Comparison of ENCODE assay signal across 8 cellular contexts in genomic region chr20:25863536-25864325, GRCh38.
DNase-seq lines count a peak whose midpoint lies in the region; ATAC-seq and TF ChIP-seq lines count a peak whose summit lies in the region.

No MANE protein-coding gene starts in this region.

- DNase-seq in PC-9 (peak; percentile 50 to 55), esophagus muscularis mucosa (ENCODE audit: extremely low spot score) (no peak), progenitor cell of endocrine pancreas (ENCODE audit: low spot score, unreplicated experiment) (no peak), lower leg skin (ENCODE audit: low spot score in 2 of 2) (no peak)
- DNase-seq in activated CD4-positive, alpha-beta T cell treated with anti-CD3 and anti-CD28 coated beads, Interleukin-2, amount 50 U/mL, for 48 hours = no peak

- H3K36me3 Mint-ChIP-seq in progenitor cell of endocrine pancreas (ENCODE audit: insufficient read depth) = no peaks in the 10 kb centered on the region

- H3K79me2 ChIP-seq in PC-9 (ENCODE audit: low read depth) = no peaks in the 10 kb centered on the region

- H3K9me2 ChIP-seq in PC-9 (ENCODE audit: insufficient read depth) = no peaks in the 10 kb centered on the region

- H3K36me3 ChIP-seq in PC-9 (ENCODE audit: low read depth) (no peaks in the 10 kb centered on the region), esophagus muscularis mucosa (no peaks in the 10 kb centered on the region)

- peaks cover 10% of the 10 kb centered on the region; the same call in 1 of the 2 replicates for H3K4me1 ChIP-seq in PC-9 (replicated peaks; ENCODE audit: insufficient read depth)
- H3K4me1 ChIP-seq in esophagus muscularis mucosa = peaks cover 48 to 85% (median 79%) of the 10 kb centered on the region in 4 donors

- peak overlapping the region; percentile 94 for H3K4me2 ChIP-seq in PC-9

- H3K4me3 ChIP-seq in GM08714 (ENCODE audit: low read length) (peak overlapping the region; percentile 46; the same call in 1 of the 2 replicates), PC-9 (peak overlapping the region; percentile 71), esophagus muscularis mucosa (peak overlapping the region; percentile 51 to 66 (median 58)), lower leg skin (ENCODE audit: low read depth, poor library complexity, severe bottlenecking) (no peak overlapping the region)

- BruUV-seq in PC-9 (replicated peaks; lab: Mats Ljungman, UMichigan) = no TSS peak

- H3K27me3 Mint-ChIP-seq in progenitor cell of endocrine pancreas = peaks cover 88% of the 10 kb centered on the region

- CTCF ChIA-PET in PC-9 (lab: Charles Lee) = no interaction called here

- H3K27ac Mint-ChIP-seq in progenitor cell of endocrine pancreas = peak overlapping the region; percentile 65

- H3F3A ChIP-seq in PC-9 (ENCODE audit: insufficient read depth, low read depth) = no peaks in the 10 kb centered on the region

- no peaks in the 10 kb centered on the region; the same call in 1 of the 2 replicates for H3K27me3 ChIP-seq in PC-9 (ENCODE audit: insufficient read depth, low read depth)
- peaks cover 0 to 16% (median 0%) of the 10 kb centered on the region in 4 donors for H3K27me3 ChIP-seq in esophagus muscularis mucosa

- H3K4me3 Mint-ChIP-seq in progenitor cell of endocrine pancreas (ENCODE audit: low read depth) = peak overlapping the region; percentile 71

- 39% methylated on average over 19 of the region's 21 CpGs for WGBS in esophagus muscularis mucosa
- WGBS in lower leg skin, 2 donors = 26 to 33% methylated on average over 18 to 21 of the region's 21 CpGs

- peak overlapping the region; percentile 82 for H2AFZ ChIP-seq in PC-9

- POLR2A ChIA-PET in PC-9 (lab: Charles Lee; ENCODE audit: unreplicated experiment) = no interaction called here

- no peaks in the 10 kb centered on the region for H3K9me3 ChIP-seq in PC-9 (ENCODE audit: insufficient read depth, low read depth)
- H3K9me3 ChIP-seq in esophagus muscularis mucosa = no peaks in the 10 kb centered on the region

- H3K9me3 Mint-ChIP-seq in progenitor cell of endocrine pancreas (ENCODE audit: low read depth) = no peaks in the 10 kb centered on the region

- H4K20me1 ChIP-seq in PC-9 (ENCODE audit: insufficient read depth) = no peaks in the 10 kb centered on the region

- peaks cover 6% of the 10 kb centered on the region for H3K4me1 Mint-ChIP-seq in progenitor cell of endocrine pancreas (ENCODE audit: low read depth)

- no peak for TF ChIP-seq CTCF in PC-9 (conservative IDR thresholded peaks at IDR 0.05)
- TF ChIP-seq CTCF in esophagus muscularis mucosa (IDR thresholded peaks at IDR 0.05) = peak in 1 of 3 experiments; percentile 1
- TF ChIP-seq CTCF in progenitor cell of endocrine pancreas (IDR thresholded peaks at IDR 0.05; ENCODE audit: unreplicated experiment) = no peak
- TF ChIP-seq CTCF in lower leg skin (IDR thresholded peaks at IDR 0.05) = no peak

- TF ChIP-seq EP300 in esophagus muscularis mucosa (IDR thresholded peaks at IDR 0.05) = no peak

- ATAC-seq in HG03342 (IDR thresholded peaks at IDR 0.05; ENCODE audit: unreplicated experiment) (no peak), GM21576 (IDR thresholded peaks at IDR 0.05; ENCODE audit: unreplicated experiment) (no peak)

- TF ChIP-seq POLR2A in esophagus muscularis mucosa (IDR thresholded peaks at IDR 0.05; ENCODE audit: low read depth) = no peak
- TF ChIP-seq POLR2A in lower leg skin (IDR thresholded peaks at IDR 0.05) = no peak

- no peak overlapping the region for H3K27ac ChIP-seq in PC-9
- H3K27ac ChIP-seq in esophagus muscularis mucosa (replicated peaks in 1 of 4) = peak overlapping the region; percentile 15 to 59 (median 36)

- intact Hi-C loops in PC-9 (cut with micrococcal nuclease; ENCODE audit: unreplicated experiment) (no loop called here), esophagus muscularis mucosa (cut with DNase I) (no loop called here), lower leg skin (cut with DNase I; ENCODE audit: low total_unique reads) (no loop called here)

Comparison
In these comparisons a context has a peak if more than half of its experiments do, and no peak if none do; other contexts are left out.
1. DNase-seq: peak in PC-9 (2 of 2); none in esophagus muscularis mucosa (single experiment), progenitor cell of endocrine pancreas (single experiment), lower leg skin (0 of 2) and activated CD4-positive, alpha-beta T cell treated with anti-CD3 and anti-CD28 coated beads, Interleukin-2, amount 50 U/mL, for 48 hours (0 of 2).